In the genomic region with DNA sequence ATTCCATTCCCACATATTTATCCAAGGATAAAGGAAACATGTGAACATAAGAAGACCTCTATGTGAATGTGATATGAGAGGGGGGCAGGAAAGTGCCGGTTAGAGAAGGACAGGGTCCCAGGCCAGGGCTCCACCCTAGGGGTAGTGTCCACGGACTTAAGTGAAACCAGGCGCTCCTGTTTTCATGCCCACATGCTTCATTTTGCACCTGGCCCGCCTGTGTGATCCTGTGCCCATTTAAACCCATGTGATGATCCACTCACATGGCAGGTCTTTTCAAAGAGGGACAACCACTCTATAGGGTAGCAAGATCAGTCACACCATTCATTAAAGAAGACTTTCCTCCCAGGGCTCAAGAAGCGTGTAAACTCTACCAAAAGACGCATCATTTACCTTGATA, we compare ENCODE assay signal across 1 cellular context.
TF ChIP-seq lines count a peak whose summit lies in the region.

No MANE protein-coding gene starts in this region.

TF ChIP-seq in SK-N-SH, 30 proteins besides CTCF, POLR2A, EP300 and RAD21 (continued from another document):
- TF ChIP-seq, protein P1, sequence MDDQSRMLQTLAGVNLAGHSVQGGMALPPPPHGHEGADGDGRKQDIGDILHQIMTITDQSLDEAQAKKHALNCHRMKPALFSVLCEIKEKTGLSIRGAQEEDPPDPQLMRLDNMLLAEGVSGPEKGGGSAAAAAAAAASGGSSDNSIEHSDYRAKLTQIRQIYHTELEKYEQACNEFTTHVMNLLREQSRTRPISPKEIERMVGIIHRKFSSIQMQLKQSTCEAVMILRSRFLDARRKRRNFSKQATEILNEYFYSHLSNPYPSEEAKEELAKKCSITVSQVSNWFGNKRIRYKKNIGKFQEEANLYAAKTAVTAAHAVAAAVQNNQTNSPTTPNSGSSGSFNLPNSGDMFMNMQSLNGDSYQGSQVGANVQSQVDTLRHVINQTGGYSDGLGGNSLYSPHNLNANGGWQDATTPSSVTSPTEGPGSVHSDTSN (IDR thresholded peaks at IDR 0.05): no peak
- no peak for TF ChIP-seq TEAD4 (IDR thresholded peaks at IDR 0.05; ENCODE audit: borderline replicate concordance, insufficient read depth)
- TF ChIP-seq, protein P2, sequence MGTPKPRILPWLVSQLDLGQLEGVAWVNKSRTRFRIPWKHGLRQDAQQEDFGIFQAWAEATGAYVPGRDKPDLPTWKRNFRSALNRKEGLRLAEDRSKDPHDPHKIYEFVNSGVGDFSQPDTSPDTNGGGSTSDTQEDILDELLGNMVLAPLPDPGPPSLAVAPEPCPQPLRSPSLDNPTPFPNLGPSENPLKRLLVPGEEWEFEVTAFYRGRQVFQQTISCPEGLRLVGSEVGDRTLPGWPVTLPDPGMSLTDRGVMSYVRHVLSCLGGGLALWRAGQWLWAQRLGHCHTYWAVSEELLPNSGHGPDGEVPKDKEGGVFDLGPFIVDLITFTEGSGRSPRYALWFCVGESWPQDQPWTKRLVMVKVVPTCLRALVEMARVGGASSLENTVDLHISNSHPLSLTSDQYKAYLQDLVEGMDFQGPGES (IDR thresholded peaks at IDR 0.05; ENCODE audit: low read depth, low read length): no peak
- TF ChIP-seq JUND (IDR thresholded peaks at IDR 0.05): no peak
- no peak for TF ChIP-seq MEF2A (IDR thresholded peaks at IDR 0.05; ENCODE audit: borderline replicate concordance, low read depth)
